31 cellular contexts compared by ENCODE assay signal in the genomic region with DNA sequence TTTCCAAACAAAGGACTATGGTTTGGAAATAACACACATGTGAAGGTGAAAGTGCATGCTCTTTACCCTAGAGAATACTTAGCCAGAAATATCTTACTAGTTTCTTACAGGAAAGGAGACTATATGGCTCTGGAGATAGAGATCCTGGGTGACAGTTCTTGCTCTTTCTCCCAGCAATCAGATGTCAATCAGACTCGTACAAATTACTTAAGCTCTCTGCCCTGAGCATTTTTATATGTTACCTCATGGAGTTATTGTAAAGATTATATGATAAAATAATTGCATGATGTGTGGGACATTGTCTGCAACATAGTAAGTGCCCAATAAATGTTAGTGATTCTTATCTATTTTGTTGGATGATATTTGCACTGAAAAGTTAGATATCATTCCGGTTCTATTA.
"Had no signal": no experiment of that assay in that cellular context is flagged by ENCODE, and none has a peak within 500 bp of the region (broad histone marks: within the 10 kb centered on the region; RNA-seq: fewer than 3 reads in every experiment).

No MANE protein-coding gene starts in this region.

- H3K27me3 ChIP-seq: ascending aorta, cardiac muscle cell, SJCRH30 had no signal

- H3K4me1 ChIP-seq: ascending aorta had no signal

- H3K9me3 ChIP-seq: ascending aorta, SJCRH30 had no signal

- H3K27ac ChIP-seq: ascending aorta, cardiac muscle cell, KMS-11, PC-9, SJCRH30, WERI-Rb-1 had no signal

- H3K36me3 ChIP-seq: ascending aorta, cardiac muscle cell, SJCRH30, WERI-Rb-1 had no signal

- DNase-seq: activated CD4-positive, alpha-beta memory T cell treated with anti-CD3 and anti-CD28 coated beads, Interleukin-2, amount 10 ng/mL, durations not matched to agents 7 days and 5 days; activated CD4-positive, alpha-beta T cell treated with anti-CD3 and anti-CD28 coated beads for 1 hour; activated CD4-positive, alpha-beta T cell treated with anti-CD3 and anti-CD28 coated beads for 48 hours; activated CD4-positive, CD25-positive, alpha-beta regulatory T cell; activated CD8-positive, alpha-beta memory T cell treated with anti-CD3 and anti-CD28 coated beads for 24 hours; activated CD8-positive, alpha-beta memory T cell treated with anti-CD3 and anti-CD28 coated beads, Interleukin-2, amount 10 ng/mL, durations not matched to agents 7 days and 5 days; activated CD8-positive, alpha-beta memory T cell treated with anti-CD3 and anti-CD28 coated beads, Interleukin-2, amount 50 U/mL, for 48 hours; activated effector memory CD4-positive, alpha-beta T cell treated with Interleukin-2 at 50 U/mL for 16 hours; activated naive CD4-positive, alpha-beta T cell treated with anti-CD3 and anti-CD28 coated beads, Interleukin-2, amount 10 ng/mL, durations not matched to agents 7 days and 5 days; activated naive CD8-positive, alpha-beta T cell treated with anti-CD3 and anti-CD28 coated beads, Interleukin-2, amount 50 U/mL, for 24 hours; activated T-cell treated with anti-CD3 and anti-CD28 coated beads, Interleukin-2, amount 50 U/mL, for 48 hours; amniotic stem cell; NCI-H1092 treated with DMSO at 0.1 percent for 48 hours; NCI-H1417; NCI-H146; NCI-H187; NCI-H2029 treated with DMSO at 0.1 percent for 48 hours; NCI-H2107; NCI-H2171; NCI-H510A; NCI-H526; NCI-H748 treated with DMSO at 0.1 percent for 48 hours; NK-92 treated with Interleukin-12 subunit alpha and Interleukin-12 subunit beta, amount 100 ng/mL, for 24 hours; PC-9; Right ventricle myocardium superior; SJCRH30; T1000; WERI-Rb-1 had no signal

- H3K4me3 ChIP-seq: ascending aorta, cardiac muscle cell, PC-9, SJCRH30 had no signal

- ATAC-seq: activated CD8-positive, alpha-beta memory T cell treated with anti-CD3 and anti-CD28 coated beads, Interleukin-2, amount 10 ng/mL, durations not matched to agents 7 days and 5 days; activated naive CD8-positive, alpha-beta T cell treated with anti-CD3 and anti-CD28 coated beads, Interleukin-2, amount 50 U/mL, for 24 hours had no signal

- H3K9ac ChIP-seq: KMS-11 had no signal
